ENCODE assay signal across 26 cellular contexts in genomic region chr15:42136513-42136912, GRCh38. TPM values are rescaled to one million over a fixed set of nuclear protein-coding genes. Genes with fewer than 3 reads are reported as not detected.
"Had no signal": no experiment of that assay in that cellular context is flagged by ENCODE, and none has a peak within 500 bp of the region (broad histone marks: within the 10 kb centered on the region; RNA-seq: fewer than 3 reads in every experiment).

No MANE protein-coding gene starts in this region.

- DNase-seq: effector CD4-positive, alpha-beta T cell; foreskin fibroblast; gastrocnemius medialis; left ventricle myocardium superior; lower lobe of right lung; psoas muscle; right cardiac atrium; spleen; stimulated activated CD4-positive, alpha-beta T cell treated with anti-CD3 and anti-CD28 coated beads, Interleukin-4, amount 100 ng/mL, for 4 hours; stimulated activated naive CD8-positive, alpha-beta T cell treated with anti-CD3 and anti-CD28 coated beads, Interleukin-15, Interleukin-2, amounts not matched to agents 100 U/mL and 50 U/mL, for 24 hours; upper lobe of left lung; uterus had no signal

- H3K27me3 ChIP-seq: dorsolateral prefrontal cortex, gastrocnemius medialis, neutrophil, upper lobe of left lung, uterus had no signal

- H3K27ac ChIP-seq: dorsolateral prefrontal cortex, gastrocnemius medialis, lower lobe of right lung, neutrophil, psoas muscle, skin epidermis, spleen, thoracic aorta, tibial nerve, upper lobe of left lung, uterus had no signal

- H3K4me1 ChIP-seq: gastrocnemius medialis, lower lobe of right lung, psoas muscle, spleen, tibial nerve, uterus had no signal

- H3K27ac Mint-ChIP-seq: stimulated activated memory B cell treated with anti-CD40 and anti-IgM and Interleukin-4, amounts not matched to agents 10 μg/mL and 1 μg/mL and 100 μg/mL, for 72 hours had no signal

- H3K9me3 Mint-ChIP-seq: naive thymus-derived CD8-positive, alpha-beta T cell; stimulated activated memory B cell treated with anti-CD40 and anti-IgM and Interleukin-4, amounts not matched to agents 10 μg/mL and 1 μg/mL and 100 μg/mL, for 72 hours had no signal

- H3K36me3 Mint-ChIP-seq: naive thymus-derived CD8-positive, alpha-beta T cell; stimulated activated memory B cell treated with anti-CD40 and anti-IgM and Interleukin-4, amounts not matched to agents 10 μg/mL and 1 μg/mL and 100 μg/mL, for 72 hours had no signal

- H3K4me1 Mint-ChIP-seq: stimulated activated memory B cell treated with anti-CD40 and anti-IgM and Interleukin-4, amounts not matched to agents 10 μg/mL and 1 μg/mL and 100 μg/mL, for 72 hours had no signal

- H3K9me3 ChIP-seq: gastrocnemius medialis, lower lobe of right lung, neutrophil, psoas muscle, spleen, thoracic aorta, tibial nerve, upper lobe of left lung, uterus had no signal

- ATAC-seq: esophagus mucosa; gastrocnemius medialis; left ventricle myocardium superior; lower lobe of right lung; naive thymus-derived CD8-positive, alpha-beta T cell; psoas muscle; right cardiac atrium; stimulated activated memory B cell treated with anti-CD40 and anti-IgM and Interleukin-4, amounts not matched to agents 10 μg/mL and 1 μg/mL and 100 μg/mL, for 72 hours; stimulated activated naive CD8-positive, alpha-beta T cell treated with anti-CD3 and anti-CD28 coated beads, Interleukin-15, Interleukin-2, amounts not matched to agents 100 U/mL and 50 U/mL, for 24 hours had no signal

- H3K4me3 ChIP-seq: dorsolateral prefrontal cortex, gastrocnemius medialis, lower lobe of right lung, psoas muscle, skin epidermis, spleen, thoracic aorta, tibial nerve, upper lobe of left lung, uterus had no signal

- H3K36me3 ChIP-seq: gastrocnemius medialis, lower lobe of right lung, neutrophil, spleen, thoracic aorta, tibial nerve, upper lobe of left lung, uterus had no signal

- H3K4me3 Mint-ChIP-seq: naive thymus-derived CD8-positive, alpha-beta T cell; stimulated activated memory B cell treated with anti-CD40 and anti-IgM and Interleukin-4, amounts not matched to agents 10 μg/mL and 1 μg/mL and 100 μg/mL, for 72 hours had no signal

RNA-seq across cellular contexts. Expression of gene PLA2G4F, which starts 19.9 kb away (rescaled TPM):
- total RNA-seq: glomerular endothelial cell; mesenteric fat pad; myocyte; naive thymus-derived CD8-positive, alpha-beta T cell; omental fat pad; spleen; tibial nerve had no signal
- polyA plus RNA-seq: neural cell had no signal

RNA-seq across cellular contexts. Expression of gene PLA2G4D, which starts 42.2 kb away (rescaled TPM):
- total RNA-seq: glomerular endothelial cell; left ventricle myocardium superior; lower lobe of right lung; mesenteric fat pad; myocyte; naive thymus-derived CD8-positive, alpha-beta T cell; psoas muscle; renal cortical epithelial cell; right cardiac atrium; spleen; thoracic aorta; tibial nerve; upper lobe of left lung had no signal
- polyA plus RNA-seq: naive thymus-derived CD8-positive, alpha-beta T cell; neural cell; psoas muscle; right cardiac atrium; spleen had no signal
